ENCODE assay signal across 9 cellular contexts in genomic region chr3:50604628-50605588, GRCh38. TPM values are rescaled to one million over a fixed set of nuclear protein-coding genes. Genes with fewer than 3 reads are reported as not detected.
A peak's percentile ranks its signal among the peaks of the same experiment; 100 is the strongest.
DNase-seq lines count a peak whose midpoint lies in the region; ATAC-seq, FAIRE-seq and TF ChIP-seq lines count a peak whose summit lies in the region.
"Had no signal": no experiment of that assay in that cellular context is flagged by ENCODE, and none has a peak within 500 bp of the region (broad histone marks: within the 10 kb centered on the region; RNA-seq: fewer than 3 reads in every experiment).

No MANE protein-coding gene starts in this region.

- ATAC-seq in activated CD4-positive, alpha-beta T cell treated with anti-CD3 and anti-CD28 coated beads for 36 hours: no peak
- no peak for ATAC-seq in activated CD8-positive, alpha-beta T cell treated with anti-CD3 and anti-CD28 coated beads, Interleukin-2, amount 10 ng/mL, durations not matched to agents 7 days and 5 days
- ATAC-seq in GM19023 (IDR thresholded peaks at IDR 0.05; ENCODE audit: unreplicated experiment): no peak

- H3K4me1 ChIP-seq in keratinocyte (ENCODE audit: control insufficient read depth, extremely low read depth, insufficient read depth, low read length): peaks cover 49% of the 10 kb centered on the region
- peaks cover 62% of the 10 kb centered on the region for H3K4me1 ChIP-seq in testis

- H3K9me1 ChIP-seq in keratinocyte (ENCODE audit: control insufficient read depth, extremely low read depth, insufficient read depth, low read length): no peaks in the 10 kb centered on the region

- no peak overlapping the region for H2AFZ ChIP-seq in keratinocyte (ENCODE audit: control insufficient read depth, low read length)

- H3K4me3 Mint-ChIP-seq in activated CD4-positive, alpha-beta T cell treated with anti-CD3 and anti-CD28 coated beads for 36 hours: peak overlapping the region; percentile 96
- H3K4me3 Mint-ChIP-seq in activated CD8-positive, alpha-beta T cell treated with anti-CD3 and anti-CD28 coated beads, Interleukin-2, amount 10 ng/mL, durations not matched to agents 7 days and 5 days: peak overlapping the region; percentile 94

- TF ChIP-seq POLR2A in testis (IDR thresholded peaks at IDR 0.05): no peak

- intact Hi-C loops in activated CD4-positive, alpha-beta T cell treated with anti-CD3 and anti-CD28 coated beads for 36 hours (cut with DNase I, micrococcal nuclease): no loop called here
- intact Hi-C loops in testis (cut with DNase I; ENCODE audit: low total_unique reads): no loop called here

- no peak overlapping the region for H3K4me2 ChIP-seq in keratinocyte (ENCODE audit: control insufficient read depth, extremely low read depth, insufficient read depth, low read depth, low read length)

- H3K9me3 Mint-ChIP-seq in activated CD4-positive, alpha-beta T cell treated with anti-CD3 and anti-CD28 coated beads for 36 hours (ENCODE audit: low read depth): no peaks in the 10 kb centered on the region
- no peaks in the 10 kb centered on the region for H3K9me3 Mint-ChIP-seq in activated CD8-positive, alpha-beta T cell treated with anti-CD3 and anti-CD28 coated beads, Interleukin-2, amount 10 ng/mL, durations not matched to agents 7 days and 5 days (ENCODE audit: insufficient read depth)

- no peaks in the 10 kb centered on the region for H4K20me1 ChIP-seq in keratinocyte (ENCODE audit: control insufficient read depth, extremely low read depth, insufficient read depth, low read length)

- TF ChIP-seq CTCF in keratinocyte (optimal IDR thresholded peaks at IDR 0.05 in 1 of 3, IDR thresholded peaks at IDR 0.05 in 1 of 3, conservative IDR thresholded peaks at IDR 0.05 in 1 of 3; ENCODE audit: extremely low read depth in 1 of 3, insufficient read depth in 2 of 3, low read length in 3 of 3) (no peak), testis (IDR thresholded peaks at IDR 0.05) (no peak)

- H3K9me3 ChIP-seq in keratinocyte (ENCODE audit: control insufficient read depth, low read depth, low read length): no peaks in the 10 kb centered on the region
- H3K9me3 ChIP-seq in testis: no peaks in the 10 kb centered on the region

- H3K27ac ChIP-seq in keratinocyte (ENCODE audit: control insufficient read depth, insufficient read depth, low read length): no peak overlapping the region
- peak overlapping the region; percentile 53 to 65 for H3K27ac ChIP-seq in testis
- H3K27ac ChIP-seq: SK-N-MC had no signal

- POLR2A ChIA-PET in activated CD4-positive, alpha-beta T cell treated with anti-CD3 and anti-CD28 coated beads for 36 hours (lab: Charles Lee): interaction anchor here (0.5 to 9.4 kb wide), 5 partner anchors 10 to 1682 kb away, joined by 3 to 585 read pairs (median 3); partner anchors contain the start of genes C3orf18 and HEMK1
- POLR2A ChIA-PET in activated CD8-positive, alpha-beta T cell treated with anti-CD3 and anti-CD28 coated beads, Interleukin-2, amount 10 ng/mL, durations not matched to agents 7 days and 5 days (lab: Charles Lee): interaction anchor here (0.8 to 22.1 kb wide), 5 partner anchors 9 to 264 kb away, joined by 3 to 1664 read pairs (median 398); partner anchors contain the start of genes C3orf18, CISH, HEMK1 and MAPKAPK3

- peaks cover 84% of the 10 kb centered on the region for H3K36me3 Mint-ChIP-seq in activated CD4-positive, alpha-beta T cell treated with anti-CD3 and anti-CD28 coated beads for 36 hours (ENCODE audit: low read depth)
- H3K36me3 Mint-ChIP-seq in activated CD8-positive, alpha-beta T cell treated with anti-CD3 and anti-CD28 coated beads, Interleukin-2, amount 10 ng/mL, durations not matched to agents 7 days and 5 days (ENCODE audit: low read depth): peaks cover 92% of the 10 kb centered on the region

- H3K27me3 Mint-ChIP-seq in activated CD4-positive, alpha-beta T cell treated with anti-CD3 and anti-CD28 coated beads for 36 hours: no peaks in the 10 kb centered on the region
- H3K27me3 Mint-ChIP-seq in activated CD8-positive, alpha-beta T cell treated with anti-CD3 and anti-CD28 coated beads, Interleukin-2, amount 10 ng/mL, durations not matched to agents 7 days and 5 days (ENCODE audit: low read depth): no peaks in the 10 kb centered on the region

- peak overlapping the region; percentile 100 for H3K27ac Mint-ChIP-seq in activated CD4-positive, alpha-beta T cell treated with anti-CD3 and anti-CD28 coated beads for 36 hours
- H3K27ac Mint-ChIP-seq in activated CD8-positive, alpha-beta T cell treated with anti-CD3 and anti-CD28 coated beads, Interleukin-2, amount 10 ng/mL, durations not matched to agents 7 days and 5 days: peak overlapping the region; percentile 97

- WGBS in testis, 2 donors: 56 to 66% methylated on average over 14 of the region's 14 CpGs

- FAIRE-seq in keratinocyte (lab: Jason Lieb, UNC): peak; percentile 32

- H3K27me3 ChIP-seq in keratinocyte (ENCODE audit: control insufficient read depth, extremely low read depth, insufficient read depth, low read length): no peaks in the 10 kb centered on the region
- H3K27me3 ChIP-seq in testis: no peaks in the 10 kb centered on the region

- peaks cover 4 to 5% of the 10 kb centered on the region in 2 experiments for H3K36me3 ChIP-seq in keratinocyte (ENCODE audit: control insufficient read depth in 2 of 2, extremely low read depth in 1 of 2, insufficient read depth in 2 of 2, low read length in 2 of 2)
- H3K36me3 ChIP-seq in testis (ENCODE audit: low read depth, missing control alignments): no peaks in the 10 kb centered on the region

- CTCF ChIA-PET in activated CD4-positive, alpha-beta T cell treated with anti-CD3 and anti-CD28 coated beads for 36 hours (lab: Charles Lee): interaction anchor here (0.7 to 25.3 kb wide), 4 partner anchors 9 to 30 kb away, joined by 3 to 647 read pairs (median 216); partner anchors contain the start of genes C3orf18, CISH, HEMK1 and MAPKAPK3
- CTCF ChIA-PET in activated CD8-positive, alpha-beta T cell treated with anti-CD3 and anti-CD28 coated beads, Interleukin-2, amount 10 ng/mL, durations not matched to agents 7 days and 5 days (lab: Charles Lee): interaction anchor here (1.0 to 29.5 kb wide), 6 partner anchors 9 to 784 kb away, joined by 3 to 1321 read pairs (median 10); partner anchors contain the start of genes C3orf18, HEMK1 and MAPKAPK3

- dilution Hi-C loops in keratinocyte (cut with MboI; ENCODE audit: extremely low pct_ligation_motif_present, low sequenced_read_pairs): loop anchor here (25.0 kb wide), 1 partner anchor 782 kb away; the partner anchor contains the start of genes MANF and RBM15B

- H3K79me2 ChIP-seq in keratinocyte (ENCODE audit: control insufficient read depth, insufficient read depth, low read length): no peaks in the 10 kb centered on the region

- DNase-seq in activated CD4-positive, alpha-beta T cell treated with anti-CD3 and anti-CD28 coated beads for 36 hours: peak; percentile 49
- DNase-seq in activated CD4-positive, alpha-beta T cell treated with anti-CD3 and anti-CD28 coated beads for 4 hours: no peak
- DNase-seq in activated CD8-positive, alpha-beta T cell treated with anti-CD3 and anti-CD28 coated beads, Interleukin-2, amount 10 ng/mL, durations not matched to agents 7 days and 5 days: no peak
- no peak for DNase-seq in keratinocyte (ENCODE audit: low read depth, low spot score)
- peak; percentile 74 for DNase-seq in testis
- DNase-seq in stimulated activated CD4-positive, alpha-beta T cell treated with anti-CD3 and anti-CD28 coated beads, Interleukin-1b, Interleukin-23, amount 100 ng/mL, for 48 hours: no peak
- no peak for DNase-seq in NCI-H446 treated with DMSO at 0.1 percent for 48 hours (lab: John Stamatoyannopoulos, UW)

- no peak overlapping the region for H3K4me3 ChIP-seq in keratinocyte (ENCODE audit: control insufficient read depth in 2 of 3, extremely low read depth in 1 of 3, insufficient read depth in 2 of 3, low read depth in 1 of 3, low read length in 3 of 3)
- H3K4me3 ChIP-seq in testis: no peak overlapping the region
- H3K4me3 ChIP-seq: SK-N-MC had no signal

- H3K4me1 Mint-ChIP-seq in activated CD4-positive, alpha-beta T cell treated with anti-CD3 and anti-CD28 coated beads for 36 hours: peaks cover 71% of the 10 kb centered on the region
- H3K4me1 Mint-ChIP-seq in activated CD8-positive, alpha-beta T cell treated with anti-CD3 and anti-CD28 coated beads, Interleukin-2, amount 10 ng/mL, durations not matched to agents 7 days and 5 days (ENCODE audit: low read depth): peaks cover 63% of the 10 kb centered on the region

- no peak overlapping the region for H3K9ac ChIP-seq in keratinocyte (ENCODE audit: control insufficient read depth, extremely low read depth, insufficient read depth, low read length)

RNA-seq across cellular contexts. Expression of gene CISH, which starts 6.7 kb away (rescaled TPM):
- 100 to 1,000 TPM; 265 to 269 TPM for total RNA-seq in activated CD4-positive, alpha-beta T cell treated with anti-CD3 and anti-CD28 coated beads for 36 hours
- 100 to 1,000 TPM; 380 to 394 TPM for total RNA-seq in activated CD8-positive, alpha-beta T cell treated with anti-CD3 and anti-CD28 coated beads, Interleukin-2, amount 10 ng/mL, durations not matched to agents 7 days and 5 days
- polyA plus RNA-seq in keratinocyte: 1.8 to 3.5 TPM (median 2.8 TPM) in 3 replicates
- polyA plus RNA-seq in keratinocyte (2011; ENCODE audit: low read depth): 0.77 TPM
- 2.3 and 4.2 TPM in 2 replicates for polyA plus RNA-seq in keratinocyte (2011; cell fraction: cytosol; rRNA removed)
- polyA plus RNA-seq in keratinocyte (2011; cell fraction: nucleus; rRNA removed): 4.7 and 7.4 TPM in 2 replicates
- 3.6 and 6.7 TPM in 2 replicates for polyA plus RNA-seq in keratinocyte (2012; ENCODE audit: low replicate concordance)
- 3.8 to 7.1 TPM (median 4.2 TPM) in 3 replicates for polyA minus RNA-seq in keratinocyte
- 6.9 TPM for polyA minus RNA-seq in keratinocyte (2011; cell fraction: cytosol; rRNA and poly(A)+ RNA removed)
- 3.2 and 3.4 TPM in 2 replicates for polyA minus RNA-seq in keratinocyte (2011; cell fraction: nucleus; rRNA and poly(A)+ RNA removed)
- 1 to 10 TPM; 1.3 to 3.7 TPM for total RNA-seq in testis
- 5.8 TPM for polyA plus RNA-seq in testis (ENCODE audit: insufficient read depth, low read depth, low replicate concordance)

RNA-seq across cellular contexts. Expression of gene MAPKAPK3, which starts 12.0 kb away (rescaled TPM):
- 100 to 1,000 TPM; 178 to 218 TPM for total RNA-seq in activated CD4-positive, alpha-beta T cell treated with anti-CD3 and anti-CD28 coated beads for 36 hours
- 100 to 1,000 TPM; 224 to 225 TPM for total RNA-seq in activated CD8-positive, alpha-beta T cell treated with anti-CD3 and anti-CD28 coated beads, Interleukin-2, amount 10 ng/mL, durations not matched to agents 7 days and 5 days
- polyA plus RNA-seq in keratinocyte: 134 to 172 TPM (median 148 TPM) in 3 replicates
- polyA plus RNA-seq in keratinocyte (2011; ENCODE audit: low read depth): 29.2 TPM
- polyA plus RNA-seq in keratinocyte (2011; cell fraction: cytosol; rRNA removed): 140 and 168 TPM in 2 replicates
- polyA plus RNA-seq in keratinocyte (2011; cell fraction: nucleus; rRNA removed): 73.7 and 78.1 TPM in 2 replicates
- 61.7 and 126 TPM in 2 replicates for polyA plus RNA-seq in keratinocyte (2012; ENCODE audit: low replicate concordance)
- polyA minus RNA-seq in keratinocyte: 148 to 206 TPM (median 152 TPM) in 3 replicates
- 85.2 TPM for polyA minus RNA-seq in keratinocyte (2011; cell fraction: cytosol; rRNA and poly(A)+ RNA removed)
- 36.5 and 51.9 TPM in 2 replicates for polyA minus RNA-seq in keratinocyte (2011; cell fraction: nucleus; rRNA and poly(A)+ RNA removed)
- 10 to 100 TPM; 19.1 to 27.1 TPM for total RNA-seq in testis
- polyA plus RNA-seq in testis (ENCODE audit: insufficient read depth, low read depth, low replicate concordance): 21.4 TPM

RNA-seq across cellular contexts. Expression of gene HEMK1, which starts 35.6 kb away (rescaled TPM):
- total RNA-seq in activated CD4-positive, alpha-beta T cell treated with anti-CD3 and anti-CD28 coated beads for 36 hours: 10 to 100 TPM; 61.6 to 77.7 TPM
- 10 to 100 TPM; 83.3 to 86.0 TPM for total RNA-seq in activated CD8-positive, alpha-beta T cell treated with anti-CD3 and anti-CD28 coated beads, Interleukin-2, amount 10 ng/mL, durations not matched to agents 7 days and 5 days
- polyA plus RNA-seq in keratinocyte (12.9 to 19.5 TPM (median 13.0 TPM) in 3 replicates), testis (ENCODE audit: insufficient read depth, low read depth, low replicate concordance) (25.7 TPM)
- 0.74 TPM for polyA plus RNA-seq in keratinocyte (2011; ENCODE audit: low read depth)
- 7.4 and 12.2 TPM in 2 replicates for polyA plus RNA-seq in keratinocyte (2011; cell fraction: cytosol; rRNA removed)
- polyA plus RNA-seq in keratinocyte (2011; cell fraction: nucleus; rRNA removed): 32.6 and 40.2 TPM in 2 replicates
- 10.1 and 15.6 TPM in 2 replicates for polyA plus RNA-seq in keratinocyte (2012; ENCODE audit: low replicate concordance)
- polyA minus RNA-seq in keratinocyte: 9.7 to 14.6 TPM (median 12.7 TPM) in 3 replicates
- 8.6 TPM for polyA minus RNA-seq in keratinocyte (2011; cell fraction: cytosol; rRNA and poly(A)+ RNA removed)
- 6.4 and 8.7 TPM in 2 replicates for polyA minus RNA-seq in keratinocyte (2011; cell fraction: nucleus; rRNA and poly(A)+ RNA removed)
- total RNA-seq in testis: 10 to 100 TPM; 12.8 to 13.1 TPM

RNA-seq across cellular contexts. Expression of gene C3orf18, which starts 37.4 kb away (rescaled TPM):
- 10 to 100 TPM; 31.7 to 31.9 TPM for total RNA-seq in activated CD4-positive, alpha-beta T cell treated with anti-CD3 and anti-CD28 coated beads for 36 hours
- total RNA-seq in activated CD8-positive, alpha-beta T cell treated with anti-CD3 and anti-CD28 coated beads, Interleukin-2, amount 10 ng/mL, durations not matched to agents 7 days and 5 days: 10 to 100 TPM; 58.5 to 61.6 TPM
- 1.4 to 2.6 TPM (median 1.4 TPM) in 3 replicates for polyA plus RNA-seq in keratinocyte
- polyA plus RNA-seq in keratinocyte (2011; ENCODE audit: low read depth): 0.30 TPM
- polyA plus RNA-seq in keratinocyte (2011; cell fraction: cytosol; rRNA removed): 0.56 and 1.3 TPM in 2 replicates
- 2.2 and 2.8 TPM in 2 replicates for polyA plus RNA-seq in keratinocyte (2011; cell fraction: nucleus; rRNA removed)
- 0.14 and 0.92 TPM in 2 replicates for polyA plus RNA-seq in keratinocyte (2012; ENCODE audit: low replicate concordance)
- 1.4 to 4.5 TPM (median 3.9 TPM) in 3 replicates for polyA minus RNA-seq in keratinocyte
- polyA minus RNA-seq in keratinocyte (2011; cell fraction: cytosol; rRNA and poly(A)+ RNA removed): not detected
- polyA minus RNA-seq in keratinocyte (2011; cell fraction: nucleus; rRNA and poly(A)+ RNA removed): 0.32 and 0.93 TPM in 2 replicates
- total RNA-seq in testis: 10 to 100 TPM; 21.0 to 28.8 TPM
- polyA plus RNA-seq in testis (ENCODE audit: insufficient read depth, low read depth, low replicate concordance): 14.9 TPM

Comparison
In these comparisons a context has a peak if more than half of its experiments do, and no peak if none do; other contexts are left out.
1. DNase-seq: peak in activated CD4-positive, alpha-beta T cell treated with anti-CD3 and anti-CD28 coated beads for 36 hours (single experiment) and testis (single experiment); none in activated CD4-positive, alpha-beta T cell treated with anti-CD3 and anti-CD28 coated beads for 4 hours (0 of 2), activated CD8-positive, alpha-beta T cell treated with anti-CD3 and anti-CD28 coated beads, Interleukin-2, amount 10 ng/mL, durations not matched to agents 7 days and 5 days (single experiment), keratinocyte (single experiment), stimulated activated CD4-positive, alpha-beta T cell treated with anti-CD3 and anti-CD28 coated beads, Interleukin-1b, Interleukin-23, amount 100 ng/mL, for 48 hours (single experiment) and NCI-H446 treated with DMSO at 0.1 percent for 48 hours (single experiment).
2. RNA of gene CISH, which starts 6.7 kb away (total RNA-seq): 380 to 394 TPM in activated CD8-positive, alpha-beta T cell treated with anti-CD3 and anti-CD28 coated beads, Interleukin-2, amount 10 ng/mL, durations not matched to agents 7 days and 5 days and 265 to 269 TPM in activated CD4-positive, alpha-beta T cell treated with anti-CD3 and anti-CD28 coated beads for 36 hours; 1.3 to 3.7 TPM in testis; every median in the first group is over 10 times any median in the second.
3. RNA of gene MAPKAPK3, which starts 12.0 kb away (total RNA-seq): 224 to 225 TPM in activated CD8-positive, alpha-beta T cell treated with anti-CD3 and anti-CD28 coated beads, Interleukin-2, amount 10 ng/mL, durations not matched to agents 7 days and 5 days and 178 to 218 TPM in activated CD4-positive, alpha-beta T cell treated with anti-CD3 and anti-CD28 coated beads for 36 hours; 19.1 to 27.1 TPM in testis; every median in the first group is over 4 times any median in the second.
4. RNA of gene HEMK1, which starts 35.6 kb away (total RNA-seq): 83.3 to 86.0 TPM in activated CD8-positive, alpha-beta T cell treated with anti-CD3 and anti-CD28 coated beads, Interleukin-2, amount 10 ng/mL, durations not matched to agents 7 days and 5 days and 61.6 to 77.7 TPM in activated CD4-positive, alpha-beta T cell treated with anti-CD3 and anti-CD28 coated beads for 36 hours; 12.8 to 13.1 TPM in testis; every median in the first group is over 4 times any median in the second.